In genomic region chr4:159174645-159175147, GRCh38 we compare ENCODE assay signal across 11 cellular contexts.
A peak's percentile ranks its signal among the peaks of the same experiment; 100 is the strongest.
DNase-seq lines count a peak whose midpoint lies in the region; ATAC-seq, FAIRE-seq and TF ChIP-seq lines count a peak whose summit lies in the region.
"Had no signal": no experiment of that assay in that cellular context is flagged by ENCODE, and none has a peak within 500 bp of the region (broad histone marks: within the 10 kb centered on the region; RNA-seq: fewer than 3 reads in every experiment).

No MANE protein-coding gene starts in this region.

- RAD21 ChIA-PET in HCT116 (lab: Charles Lee; ENCODE audit: low non-redundant PET in 1 of 2, low total read pairs in 2 of 2, uncharacterized antibody in 2 of 2, unreplicated experiment in 2 of 2), result no interaction called here

- H4K5ac ChIP-seq in mesendoderm (ENCODE audit: low read length), result no peak overlapping the region

- H3K4ac ChIP-seq in mesendoderm (ENCODE audit: low read depth, low read length), result no peak overlapping the region

- peak overlapping the region; percentile 78 for H2BK120ac ChIP-seq in mesendoderm (ENCODE audit: low read depth, low read length)

- DNase-seq in A549 (ENCODE audit: low read depth in 1 of 2, low spot score in 1 of 2) (no peak), HCT116 (ENCODE audit: low read depth, low spot score) (no peak), adipocyte (ENCODE audit: low read depth) (peak; percentile 7), mesendoderm (no peak), GM10248 (ENCODE audit: extremely low spot score) (no peak)
- DNase-seq: upper lobe of right lung had no signal

- no peak overlapping the region for H3K56ac ChIP-seq in mesendoderm (ENCODE audit: low read length)

- H2BK5ac ChIP-seq in mesendoderm (ENCODE audit: low read length), result no peak overlapping the region

- H3K4me3 ChIP-seq in A549 (peak overlapping the region; percentile 21; the same call in 1 of the 3 replicates), HCT116 (replicated peaks in 1 of 2; ENCODE audit: low read depth in 1 of 2, low read length in 2 of 2) (no peak overlapping the region), adipocyte (ENCODE audit: low read length) (no peak overlapping the region), mesendoderm (ENCODE audit: low read length) (no peak overlapping the region)
- H3K4me3 ChIP-seq: upper lobe of right lung had no signal

- H3K4me2 ChIP-seq in A549, result peak overlapping the region; percentile 80
- peak overlapping the region; percentile 62 for H3K4me2 ChIP-seq in HCT116 (ENCODE audit: low read length)
- H3K4me2 ChIP-seq in mesendoderm (ENCODE audit: low read length), result no peak overlapping the region

- peaks cover 62% of the 10 kb centered on the region for H3K4me1 ChIP-seq in A549
- peaks cover 11 to 16% of the 10 kb centered on the region in 2 experiments; a peak in 3 of 4 replicates for H3K4me1 ChIP-seq in HCT116 (ENCODE audit: control insufficient read depth in 1 of 2, insufficient read depth in 2 of 2, low read length in 2 of 2)
- peaks cover 46% of the 10 kb centered on the region for H3K4me1 ChIP-seq in adipocyte (ENCODE audit: control insufficient read depth, insufficient read depth, low read length)
- H3K4me1 ChIP-seq in mesendoderm (ENCODE audit: control insufficient read depth, low read depth, low read length), result peaks cover 13% of the 10 kb centered on the region

- TF ChIP-seq EP300 in A549 (IDR thresholded peaks at IDR 0.05), result no peak

- TF ChIP-seq CTCF in A549 (IDR thresholded peaks at IDR 0.05), result no peak
- no peak for TF ChIP-seq CTCF in HCT116 (IDR thresholded peaks at IDR 0.05 in 2 of 3, conservative IDR thresholded peaks at IDR 0.05 in 1 of 3; ENCODE audit: borderline replicate concordance in 1 of 3, insufficient read depth in 1 of 3, low read depth in 2 of 3, low read length in 2 of 3)
- no peak for TF ChIP-seq CTCF in GM10248 (IDR thresholded peaks at IDR 0.05; ENCODE audit: control extremely low read depth, extremely low read depth, low read depth, missing control alignments)

- H2AK5ac ChIP-seq in mesendoderm (ENCODE audit: low read length), result no peak overlapping the region

- WGBS in A549 (ENCODE audit: missing lambda C conversion rate), result 64% methylated on average over 4 of the region's 4 CpGs
- no CpG with 5 or more reads among the region's 4 CpGs for WGBS in mesendoderm (ENCODE audit: extremely low coverage, insufficient coverage, low lambda C conversion rate)

- no peak for FAIRE-seq in A549 (lab: Jason Lieb, UNC)
- FAIRE-seq: D721Med had no signal

- no peaks in the 10 kb centered on the region for H3K36me3 ChIP-seq in HCT116 (ENCODE audit: control insufficient read depth in 1 of 2, insufficient read depth in 2 of 2, low read length in 2 of 2)
- H3K36me3 ChIP-seq in adipocyte (ENCODE audit: control insufficient read depth, insufficient read depth, low read length, severe bottlenecking), result no peaks in the 10 kb centered on the region
- no peaks in the 10 kb centered on the region for H3K36me3 ChIP-seq in mesendoderm (ENCODE audit: control insufficient read depth, insufficient read depth, low read length)
- H3K36me3 ChIP-seq: upper lobe of right lung had no signal

- peaks cover 9% of the 10 kb centered on the region for H3K79me1 ChIP-seq in mesendoderm (ENCODE audit: low read length)

- no peak overlapping the region for H3K23ac ChIP-seq in mesendoderm (ENCODE audit: low read length)

- no peak overlapping the region for H2AFZ ChIP-seq in HCT116 (ENCODE audit: low read depth, low read length, poor library complexity, severe bottlenecking)

- peak overlapping the region; percentile 68 to 76 for H3K27ac ChIP-seq in A549
- H3K27ac ChIP-seq in HCT116 (ENCODE audit: low read depth, low read length), result no peak overlapping the region; the same call in 1 of the 2 replicates
- no peak overlapping the region for H3K27ac ChIP-seq in mesendoderm (ENCODE audit: low read depth, low read length)
- H3K27ac ChIP-seq: SK-N-MC, upper lobe of right lung had no signal

- ATAC-seq in A549 (peak in 1 of 2 experiments; percentile 8; a peak in 1 of 6 replicates), HCT116 (no peak), HG03039 (IDR thresholded peaks at IDR 0.05; ENCODE audit: unreplicated experiment) (no peak), GM19035 (IDR thresholded peaks at IDR 0.05; ENCODE audit: unreplicated experiment) (no peak), GM19397 (IDR thresholded peaks at IDR 0.05; ENCODE audit: unreplicated experiment) (no peak)

- intact Hi-C loops in HCT116 (cut with micrococcal nuclease), result loop anchor here (1.0 to 10.0 kb wide), 4 partner anchors 72 to 444 kb away; partner anchors contain the start of gene RAPGEF2

- H3K9me3 ChIP-seq in A549, result no peaks in the 10 kb centered on the region
- H3K9me3 ChIP-seq in HCT116 (ENCODE audit: control insufficient read depth in 1 of 2, insufficient read depth in 1 of 2, low read depth in 1 of 2, low read length in 2 of 2), result no peaks in the 10 kb centered on the region
- H3K9me3 ChIP-seq in adipocyte (ENCODE audit: control insufficient read depth, low read length), result no peaks in the 10 kb centered on the region
- H3K9me3 ChIP-seq: upper lobe of right lung had no signal

- CTCF ChIA-PET in A549 (lab: Yijun Ruan, JAX) (no interaction called here), HCT116 (lab: Charles Lee) (interaction anchor here (1.5 kb wide), 1 partner anchor 318 kb away, joined by 5 read pairs; no protein-coding TSS in a partner anchor), GM10248 (lab: Yijun Ruan, JAX) (interaction anchor here (1.1 to 3.3 kb wide), 7 partner anchors 14 to 325 kb away, joined by 3 to 16 read pairs (median 4); no protein-coding TSS in a partner anchor)

- H3K9ac ChIP-seq in HCT116 (ENCODE audit: low read length) (no peak overlapping the region), adipocyte (ENCODE audit: low read length) (no peak overlapping the region), mesendoderm (ENCODE audit: low read length) (no peak overlapping the region)

- H3K9me2 ChIP-seq in HCT116 (ENCODE audit: insufficient read depth), result no peaks in the 10 kb centered on the region

- no TSS peak for BruUV-seq in HCT116 (replicated peaks; lab: Mats Ljungman, UMichigan)

- H3K27me3 ChIP-seq in HCT116 (ENCODE audit: insufficient read depth, low read length) (no peaks in the 10 kb centered on the region), adipocyte (replicated peaks; ENCODE audit: control insufficient read depth, insufficient read depth, low read length) (no peaks in the 10 kb centered on the region), mesendoderm (ENCODE audit: insufficient read depth, low read length, poor library complexity) (no peaks in the 10 kb centered on the region)
- H3K27me3 ChIP-seq: upper lobe of right lung had no signal

- H3K79me2 ChIP-seq in HCT116 (ENCODE audit: insufficient read depth, low read length) (no peaks in the 10 kb centered on the region; the same call in 1 of the 2 replicates), mesendoderm (ENCODE audit: control insufficient read depth, insufficient read depth, low read length) (peaks cover 39% of the 10 kb centered on the region)

- no peak for TF ChIP-seq POLR2A in A549 (IDR thresholded peaks at IDR 0.05; ENCODE audit: low read length)
- no peak for TF ChIP-seq POLR2A in HCT116 (IDR thresholded peaks at IDR 0.05; ENCODE audit: borderline replicate concordance, extremely low read depth, insufficient read depth, insufficient read length)

- TF ChIP-seq RAD21 in A549 (conservative IDR thresholded peaks at IDR 0.05 in 1 of 2, IDR thresholded peaks at IDR 0.05 in 1 of 2) (no peak), HCT116 (IDR thresholded peaks at IDR 0.05; ENCODE audit: low read depth) (no peak)

- POLR2A ChIA-PET in A549 (lab: Yijun Ruan, JAX), result no interaction called here
- POLR2A ChIA-PET in HCT116 (lab: Charles Lee), result no interaction called here
- POLR2A ChIA-PET in GM10248 (lab: Yijun Ruan, JAX), result no interaction called here

- no peak overlapping the region for H2BK15ac ChIP-seq in mesendoderm (replicated peaks; ENCODE audit: low read depth)

- H4K8ac ChIP-seq in mesendoderm (ENCODE audit: low read depth, low read length), result no peak overlapping the region

- no peak overlapping the region for H3K18ac ChIP-seq in mesendoderm (ENCODE audit: low read length)

- no peaks in the 10 kb centered on the region for H4K20me1 ChIP-seq in HCT116 (ENCODE audit: insufficient read depth)

TF ChIP-seq in A549, 52 proteins besides CTCF, POLR2A, EP300 and RAD21 (continues in another document):
- TF ChIP-seq HMGXB4 (CRISPR knock-in tag; IDR thresholded peaks at IDR 0.05; ENCODE audit: borderline replicate concordance) (no peak), MYC (IDR thresholded peaks at IDR 0.05; ENCODE audit: borderline replicate concordance, low read length) (no peak), ZC3H11A (IDR thresholded peaks at IDR 0.05) (no peak)

TF ChIP-seq in HCT116, 20 proteins besides CTCF, POLR2A, EP300 and RAD21 (continues in another document):
- TF ChIP-seq TCF7L2 (IDR thresholded peaks at IDR 0.05; ENCODE audit: borderline replicate concordance, extremely low read depth, insufficient read depth, insufficient read length) (no peak), EZH2phosphoT487 (IDR thresholded peaks at IDR 0.05; ENCODE audit: borderline replicate concordance) (no peak), CBX3 (IDR thresholded peaks at IDR 0.05; ENCODE audit: low read depth) (no peak), SP1 (IDR thresholded peaks at IDR 0.05; ENCODE audit: low read depth) (no peak), REST (IDR thresholded peaks at IDR 0.05; ENCODE audit: low read depth) (no peak), ELF1 (IDR thresholded peaks at IDR 0.05; ENCODE audit: borderline replicate concordance, low read depth) (no peak)

Comparison
In these comparisons a context has a peak if more than half of its experiments do, and no peak if none do; other contexts are left out.
1. H3K27ac ChIP-seq: peak in A549 (2 of 2); none in HCT116 (single experiment) and mesendoderm (single experiment).